Comparison of ENCODE assay signal across 12 cellular contexts in genomic region chr12:26704684-26705475, GRCh38.
A peak's percentile ranks its signal among the peaks of the same experiment; 100 is the strongest.
DNase-seq lines count a peak whose midpoint lies in the region; ATAC-seq and TF ChIP-seq lines count a peak whose summit lies in the region.
"Had no signal": no experiment of that assay in that cellular context is flagged by ENCODE, and none has a peak within 500 bp of the region (broad histone marks: within the 10 kb centered on the region; RNA-seq: fewer than 3 reads in every experiment).

No MANE protein-coding gene starts in this region.

- TF ChIP-seq CTCF in BJ (IDR thresholded peaks at IDR 0.05; ENCODE audit: insufficient read depth, low read depth, low read length) (no peak), mucosa of descending colon (IDR thresholded peaks at IDR 0.05) (no peak)

- H3K27me3 ChIP-seq in BJ (ENCODE audit: control insufficient read depth, insufficient read depth, low read length), result no peaks in the 10 kb centered on the region
- H3K27me3 ChIP-seq: cardiac muscle cell, spleen had no signal

- intact Hi-C loops in mucosa of descending colon (cut with DNase I, micrococcal nuclease), result no loop called here

- H3K9me3 ChIP-seq in mucosa of descending colon, result no peaks in the 10 kb centered on the region
- H3K9me3 ChIP-seq: Caco-2 had no signal

- CTCF ChIA-PET in BJ (lab: Yijun Ruan, JAX), result no interaction called here

- H3K4me3 ChIP-seq in BJ (ENCODE audit: low read depth, low read length) (no peak overlapping the region), mucosa of descending colon (no peak overlapping the region)
- H3K4me3 ChIP-seq: cardiac muscle cell, spleen had no signal

- POLR2A ChIA-PET in BJ (lab: Charles Lee), result no interaction called here

- DNase-seq in BJ (ENCODE audit: low read depth) (peak; percentile 41), MV-4-11 (lab: John Stamatoyannopoulos, UW) (peak; percentile 81), dermis blood vessel endothelial cell (peak; percentile 19), mucosa of descending colon (peak in 1 of 3 donors; percentile 17), T-helper 9 cell (no peak), iPS-NIHi11 (ENCODE audit: low spot score) (no peak)
- no peak for DNase-seq in activated effector memory CD4-positive, alpha-beta T cell treated with Interleukin-2 at 50 U/mL for 16 hours
- DNase-seq: activated CD4-positive, alpha-beta memory T cell treated with anti-CD3 and anti-CD28 coated beads, Interleukin-2, amount 10 ng/mL, durations not matched to agents 7 days and 5 days; Caco-2; spleen had no signal

- H3K4me1 ChIP-seq in mucosa of descending colon (ENCODE audit: low read depth), result peaks cover 12% of the 10 kb centered on the region

- ATAC-seq in mucosa of descending colon (peak; percentile 72), GM19351 (IDR thresholded peaks at IDR 0.05; ENCODE audit: unreplicated experiment) (no peak)

- H3K36me3 ChIP-seq in BJ (ENCODE audit: control insufficient read depth, insufficient read depth, low read length) (no peaks in the 10 kb centered on the region), mucosa of descending colon (ENCODE audit: low read depth) (no peaks in the 10 kb centered on the region)
- H3K36me3 ChIP-seq: cardiac muscle cell had no signal

Comparison
In these comparisons a context has a peak if more than half of its experiments do, and no peak if none do; other contexts are left out.
1. DNase-seq: peak in BJ (single experiment), MV-4-11 (single experiment) and dermis blood vessel endothelial cell (single experiment); none in activated effector memory CD4-positive, alpha-beta T cell treated with Interleukin-2 at 50 U/mL for 16 hours (single experiment), T-helper 9 cell (single experiment) and iPS-NIHi11 (single experiment).